ENCODE assay signal across 1 cellular context in genomic region chr1:28886731-28887417, GRCh38.
TF ChIP-seq lines count a peak whose summit lies in the region.

No MANE protein-coding gene starts in this region.

TF ChIP-seq in K562, 482 proteins besides CTCF, POLR2A, EP300 and RAD21 (continued from another document and continues in another):
- TF ChIP-seq CEBPB (tag; IDR thresholded peaks at IDR 0.05) (peak; percentile 98), ZNF3 (CRISPR knock-in tag; IDR thresholded peaks at IDR 0.05) (no peak), ATF6 (CRISPR knock-in tag; IDR thresholded peaks at IDR 0.05) (peak; percentile 70; the same call in 1 of the 2 replicates), SNAPC5 (CRISPR knock-in tag; IDR thresholded peaks at IDR 0.05) (no peak), MECOM (CRISPR knock-in tag; IDR thresholded peaks at IDR 0.05) (peak; percentile 79; the same call in 1 of the 2 replicates), ID3 (CRISPR knock-in tag; IDR thresholded peaks at IDR 0.05) (no peak), ID3 (tag; IDR thresholded peaks at IDR 0.05) (peak; percentile 87; the same call in 1 of the 2 replicates), THRA (IDR thresholded peaks at IDR 0.05) (no peak), BRD9 (IDR thresholded peaks at IDR 0.05; ENCODE audit: low read depth, partially characterized antibody) (no peak), NRF1 (conservative IDR thresholded peaks at IDR 0.05 in 1 of 2, IDR thresholded peaks at IDR 0.05 in 1 of 2) (peak; percentile 40 to 58), ZNF263 (CRISPR knock-in tag; IDR thresholded peaks at IDR 0.05; ENCODE audit: borderline replicate concordance) (peak; percentile 48; the same call in 1 of the 2 replicates), RB1 (IDR thresholded peaks at IDR 0.05; ENCODE audit: low read depth) (0 out of 2 replicates have a peak, but pooled peaks have one; percentile 60), PBX2 (CRISPR knock-in tag; IDR thresholded peaks at IDR 0.05; ENCODE audit: low read depth) (peak; percentile 91), PBX2 (tag; conservative IDR thresholded peaks at IDR 0.05; ENCODE audit: low read depth) (peak; percentile 98), JUNB (CRISPR knock-in tag; conservative IDR thresholded peaks at IDR 0.05) (0 out of 2 replicates have a peak, but pooled peaks have one; percentile 5), GATAD2A (IDR thresholded peaks at IDR 0.05) (no peak; the same call in 1 of the 2 replicates), KDM2B (CRISPR knock-in tag; IDR thresholded peaks at IDR 0.05) (no peak; the same call in 1 of the 2 replicates), MLLT1 (IDR thresholded peaks at IDR 0.05) (peak in 1 of 2 experiments; percentile 36; a peak in 1 of 4 replicates), PCBP2 (IDR thresholded peaks at IDR 0.05; ENCODE audit: low read depth, low read length, poor library complexity, severe bottlenecking) (no peak), EGR1 (conservative IDR thresholded peaks at IDR 0.05) (peak; percentile 28; the same call in 1 of the 2 replicates), MCM7 (IDR thresholded peaks at IDR 0.05) (no peak), ZNF76 (CRISPR knock-in tag; IDR thresholded peaks at IDR 0.05; ENCODE audit: borderline replicate concordance) (peak; percentile 51; the same call in 1 of the 2 replicates), LEF1 (IDR thresholded peaks at IDR 0.05) (peak; percentile 42; the same call in 1 of the 2 replicates), ZNF511 (CRISPR knock-in tag; IDR thresholded peaks at IDR 0.05) (peak; percentile 76; the same call in 1 of the 2 replicates), NR4A1 (CRISPR knock-in tag; IDR thresholded peaks at IDR 0.05) (no peak), NR4A1 (tag; IDR thresholded peaks at IDR 0.05) (peak; percentile 88), NEUROD1 (IDR thresholded peaks at IDR 0.05; ENCODE audit: borderline replicate concordance, low read depth, low read length, partially characterized antibody) (peak; percentile 69), XRCC3 (IDR thresholded peaks at IDR 0.05) (no peak), PKNOX1 (IDR thresholded peaks at IDR 0.05) (peak; percentile 99), PCBP1 (IDR thresholded peaks at IDR 0.05; ENCODE audit: low read depth, low read length, poor library complexity, severe bottlenecking) (peak; percentile 62), L3MBTL2 (IDR thresholded peaks at IDR 0.05) (peak; percentile 97), ETV5 (CRISPR knock-in tag; IDR thresholded peaks at IDR 0.05; ENCODE audit: low read depth) (peak; percentile 39; the same call in 1 of the 2 replicates), SAP30 (IDR thresholded peaks at IDR 0.05; ENCODE audit: borderline replicate concordance, insufficient read depth, low read depth, low read length, poor library complexity, severe bottlenecking) (no peak), ARID1B (IDR thresholded peaks at IDR 0.05) (peak; percentile 62), VEZF1 (CRISPR knock-in tag; IDR thresholded peaks at IDR 0.05) (peak; percentile 94), SMARCE1 (IDR thresholded peaks at IDR 0.05) (peak; percentile 61), MEIS2 (IDR thresholded peaks at IDR 0.05; ENCODE audit: partially characterized antibody) (peak; percentile 41), ZNF639 (CRISPR knock-in tag; conservative IDR thresholded peaks at IDR 0.05 in 1 of 2, IDR thresholded peaks at IDR 0.05 in 1 of 2) (peak in 1 of 2 experiments; percentile 88; a peak in 2 of 4 replicates), USF1 (CRISPR knock-in tag; IDR thresholded peaks at IDR 0.05) (peak; percentile 82), CBFA2T3 (IDR thresholded peaks at IDR 0.05) (peak; percentile 19; the same call in 1 of the 2 replicates), ZNF124 (CRISPR knock-in tag; IDR thresholded peaks at IDR 0.05) (no peak), RBFOX2 (IDR thresholded peaks at IDR 0.05; ENCODE audit: low read depth, low read length) (peak; percentile 94), UBTF (IDR thresholded peaks at IDR 0.05; ENCODE audit: borderline replicate concordance in 1 of 2, low read depth in 2 of 2, low read length in 2 of 2) (peak in 1 of 2 experiments; percentile 47; a peak in 1 of 4 replicates), TAF1 (IDR thresholded peaks at IDR 0.05; ENCODE audit: control insufficient read depth, extremely low read depth, insufficient read depth, low read length, severe bottlenecking) (peak; percentile 84), BCL6 (CRISPR knock-in tag; IDR thresholded peaks at IDR 0.05) (no peak), ZNF79 (CRISPR knock-in tag; IDR thresholded peaks at IDR 0.05; ENCODE audit: low read depth) (0 out of 2 replicates have a peak, but pooled peaks have one; percentile 40), SUPT5H (IDR thresholded peaks at IDR 0.05) (peak; percentile 79)
